In genomic region chr2:240143801-240144648, GRCh38 we compare ENCODE assay signal across 9 cellular contexts. TPM values are rescaled to one million over a fixed set of nuclear protein-coding genes. Genes with fewer than 3 reads are reported as not detected.
DNase-seq lines count a peak whose midpoint lies in the region; ATAC-seq and TF ChIP-seq lines count a peak whose summit lies in the region.
"Had no signal": no experiment of that assay in that cellular context is flagged by ENCODE, and none has a peak within 500 bp of the region (broad histone marks: within the 10 kb centered on the region; RNA-seq: fewer than 3 reads in every experiment).

No MANE protein-coding gene starts in this region.

- no peaks in the 10 kb centered on the region for H3K9me2 ChIP-seq in SU-DHL-6 (replicated peaks; ENCODE audit: insufficient read depth, low read length)

- H3K27ac ChIP-seq in 22Rv1 (no peak overlapping the region), SU-DHL-6 (ENCODE audit: low read depth, low read length) (no peak overlapping the region), cardiac muscle cell (no peak overlapping the region), psoas muscle (no peak overlapping the region), aorta (ENCODE audit: low read depth in 1 of 2, low read length in 2 of 2) (no peak overlapping the region)

- no peaks in the 10 kb centered on the region for H3K36me3 Mint-ChIP-seq in activated naive CD8-positive, alpha-beta T cell treated with anti-CD3 and anti-CD28 coated beads for 36 hours

- H3K27me3 Mint-ChIP-seq in activated naive CD8-positive, alpha-beta T cell treated with anti-CD3 and anti-CD28 coated beads for 36 hours: peaks cover 3% of the 10 kb centered on the region

- no peak overlapping the region for H2AFZ ChIP-seq in SU-DHL-6 (ENCODE audit: low read depth, low read length, severe bottlenecking)

- no peaks in the 10 kb centered on the region for H3K9me3 Mint-ChIP-seq in activated naive CD8-positive, alpha-beta T cell treated with anti-CD3 and anti-CD28 coated beads for 36 hours

- 36 to 41% (median 38%) methylated on average over 35 to 36 of the region's 36 CpGs for WGBS in psoas muscle, 3 donors
- 36 to 38% methylated on average over 36 of the region's 36 CpGs for WGBS in aorta, 2 donors

- no peaks in the 10 kb centered on the region for H3F3A ChIP-seq in SU-DHL-6 (ENCODE audit: insufficient read depth)

- no peaks in the 10 kb centered on the region for H4K20me1 ChIP-seq in SU-DHL-6 (ENCODE audit: low read depth, low read length)

- H3K27me3 ChIP-seq in SU-DHL-6 (ENCODE audit: low read length) (no peaks in the 10 kb centered on the region), cardiac muscle cell (no peaks in the 10 kb centered on the region), psoas muscle (ENCODE audit: insufficient read depth in 3 of 3, low read length in 2 of 3) (no peaks in the 10 kb centered on the region), aorta (ENCODE audit: control insufficient read depth in 1 of 2, insufficient read depth in 2 of 2, low read length in 1 of 2) (no peaks in the 10 kb centered on the region)

- no peaks in the 10 kb centered on the region for H3K4me1 ChIP-seq in cardiac muscle cell (ENCODE audit: low read depth)
- H3K4me1 ChIP-seq in psoas muscle: no peaks in the 10 kb centered on the region
- no peaks in the 10 kb centered on the region for H3K4me1 ChIP-seq in aorta (ENCODE audit: control insufficient read depth in 1 of 2, insufficient read depth in 2 of 2, low read length in 2 of 2)

- H3K4me1 Mint-ChIP-seq in activated naive CD8-positive, alpha-beta T cell treated with anti-CD3 and anti-CD28 coated beads for 36 hours: no peaks in the 10 kb centered on the region

- H3K36me3 ChIP-seq in SU-DHL-6 (ENCODE audit: low read length): no peaks in the 10 kb centered on the region
- H3K36me3 ChIP-seq in cardiac muscle cell: no peaks in the 10 kb centered on the region
- no peaks in the 10 kb centered on the region for H3K36me3 ChIP-seq in psoas muscle (ENCODE audit: insufficient read depth in 1 of 2, low read depth in 1 of 2)
- no peaks in the 10 kb centered on the region for H3K36me3 ChIP-seq in aorta (ENCODE audit: control insufficient read depth in 1 of 2, insufficient read depth in 2 of 2, low read length in 1 of 2)

- no peak overlapping the region for H3K9ac ChIP-seq in SU-DHL-6 (ENCODE audit: low read length)

- H3K4me2 ChIP-seq in SU-DHL-6 (ENCODE audit: low read depth, low read length, poor library complexity, severe bottlenecking): no peak overlapping the region

- no peak overlapping the region for H3K4me3 Mint-ChIP-seq in activated naive CD8-positive, alpha-beta T cell treated with anti-CD3 and anti-CD28 coated beads for 36 hours

- H3K9me3 ChIP-seq in SU-DHL-6 (ENCODE audit: insufficient read depth, low read length) (no peaks in the 10 kb centered on the region), cardiac muscle cell (ENCODE audit: low read depth) (no peaks in the 10 kb centered on the region), psoas muscle (no peaks in the 10 kb centered on the region), aorta (ENCODE audit: control insufficient read depth, low read length) (no peaks in the 10 kb centered on the region)

- peak; percentile 88 to 96 (median 94) for ATAC-seq in psoas muscle
- peak; percentile 83 for ATAC-seq in aorta (ENCODE audit: low FRiP score)

- H3K4me3 ChIP-seq in SU-DHL-6 (ENCODE audit: insufficient read depth, low read length, poor library complexity, severe bottlenecking) (no peak overlapping the region), cardiac muscle cell (no peak overlapping the region), psoas muscle (no peak overlapping the region), aorta (ENCODE audit: low read length in 2 of 2) (no peak overlapping the region)

- intact Hi-C loops in psoas muscle (cut with DNase I): loop anchor here (1.0 to 10.0 kb wide), 3 partner anchors 83 to 209 kb away; no protein-coding TSS in a partner anchor
- intact Hi-C loops in aorta (cut with DNase I): loop anchor here (2.0 kb wide), 1 partner anchor 83 kb away; no protein-coding TSS in a partner anchor

- DNase-seq in Kasumi-1 (lab: John Stamatoyannopoulos, UW): peak; percentile 7 to 17
- peak; percentile 78 for DNase-seq in activated naive CD8-positive, alpha-beta T cell treated with anti-CD3 and anti-CD28 coated beads for 36 hours
- peak; percentile 59 to 69 for DNase-seq in cardiac muscle cell (ENCODE audit: low read depth in 1 of 2, low spot score in 1 of 2)
- DNase-seq in psoas muscle: peak; percentile 68 to 87
- DNase-seq in aorta: peak; percentile 78 to 92

- TF ChIP-seq CTCF in 22Rv1 (IDR thresholded peaks at IDR 0.05) (peak; percentile 90), GM12874 (IDR thresholded peaks at IDR 0.05; ENCODE audit: insufficient read depth, low read depth, low read length) (peak; percentile 93), SU-DHL-6 (IDR thresholded peaks at IDR 0.05; ENCODE audit: insufficient read depth, low read length, poor library complexity, severe bottlenecking) (peak; percentile 71), cardiac muscle cell (IDR thresholded peaks at IDR 0.05; ENCODE audit: low read depth, low read length) (peak; percentile 91), psoas muscle (IDR thresholded peaks at IDR 0.05) (peak; percentile 98)

- no peak overlapping the region for H3K27ac Mint-ChIP-seq in activated naive CD8-positive, alpha-beta T cell treated with anti-CD3 and anti-CD28 coated beads for 36 hours

- H3K79me2 ChIP-seq in SU-DHL-6 (ENCODE audit: insufficient read depth, low read length): no peaks in the 10 kb centered on the region

RNA-seq across cellular contexts. Expression of gene OTOS, which starts 3.6 kb away (rescaled TPM):
- total RNA-seq in activated naive CD8-positive, alpha-beta T cell treated with anti-CD3 and anti-CD28 coated beads for 36 hours: not detected
- total RNA-seq in cardiac muscle cell (not detected in 2 replicates), psoas muscle (not detected), aorta (not detected)
- polyA plus RNA-seq in cardiac muscle cell (not detected in 2 replicates), psoas muscle (under 1 TPM in 1 of 3 donors, not detected in 2; 0.20 TPM), aorta (not detected)
- total RNA-seq: pulmonary artery endothelial cell had no signal

RNA-seq across cellular contexts. Expression of gene COPS9, which starts 7.9 kb away (rescaled TPM):
- total RNA-seq in activated naive CD8-positive, alpha-beta T cell treated with anti-CD3 and anti-CD28 coated beads for 36 hours: 100 to 1,000 TPM; 155 to 158 TPM
- 111 and 159 TPM in 2 replicates for total RNA-seq in cardiac muscle cell
- 210 and 321 TPM in 2 replicates for polyA plus RNA-seq in cardiac muscle cell
- total RNA-seq in psoas muscle: 100 to 1,000 TPM; 136 to 214 (median 158) TPM
- 100 to 1,000 TPM; 345 to 597 (median 427) TPM for polyA plus RNA-seq in psoas muscle
- 10 to 100 TPM; 83.7 to 94.0 TPM for total RNA-seq in aorta
- polyA plus RNA-seq in aorta: 100 to 1,000 TPM; 415 to 787 TPM

Comparison
In these comparisons a context has a peak if more than half of its experiments do, and no peak if none do; other contexts are left out.
1. DNase-seq: peak in every context shown above with its lines; median percentile 85 in aorta; 78 in activated naive CD8-positive, alpha-beta T cell treated with anti-CD3 and anti-CD28 coated beads for 36 hours; 78 in psoas muscle; 64 in cardiac muscle cell; 12 in Kasumi-1.